Comparison of ENCODE assay signal across 10 cellular contexts in the genomic region with DNA sequence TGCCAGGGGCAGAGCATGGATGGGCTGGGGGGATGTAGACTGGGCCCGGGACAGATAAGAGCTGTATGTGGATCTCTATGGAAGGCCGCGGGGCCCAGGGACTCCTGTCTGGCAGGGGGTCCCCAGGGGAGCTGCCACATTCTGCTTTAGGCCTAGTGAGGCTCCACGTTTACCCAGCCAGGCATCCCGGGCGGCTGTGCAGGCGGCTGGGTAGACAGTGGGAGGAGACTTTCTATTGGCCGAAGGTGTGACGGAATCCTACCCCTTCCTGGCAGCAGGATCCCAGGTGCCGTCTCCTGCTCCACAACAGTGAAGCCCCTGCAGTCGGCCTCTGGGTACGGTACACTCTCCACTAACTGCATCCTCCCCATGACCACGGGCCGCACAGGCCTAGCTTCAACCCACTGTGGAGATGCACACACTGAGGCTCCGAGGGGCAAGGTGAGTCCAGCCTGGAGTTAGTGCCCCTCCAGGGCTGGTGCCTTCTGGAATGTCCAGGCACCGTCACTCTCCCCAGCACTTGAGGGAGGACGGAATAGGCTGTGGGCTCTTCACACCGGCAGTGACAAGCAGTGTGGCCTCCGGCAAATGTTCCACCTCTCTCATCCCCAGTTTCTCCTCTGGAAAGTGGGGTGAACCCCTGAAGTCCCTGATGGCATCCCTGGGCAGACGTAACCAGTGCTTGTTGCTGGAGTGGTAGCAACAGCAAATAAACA. TPM values are rescaled to one million over a fixed set of nuclear protein-coding genes. Genes with fewer than 3 reads are reported as not detected.
DNase-seq lines count a peak whose midpoint lies in the region; ATAC-seq and TF ChIP-seq lines count a peak whose summit lies in the region.
"Had no signal": no experiment of that assay in that cellular context is flagged by ENCODE, and none has a peak within 500 bp of the region (broad histone marks: within the 10 kb centered on the region; RNA-seq: fewer than 3 reads in every experiment).

No MANE protein-coding gene starts in this region.

- H3K4me3 ChIP-seq in colonic mucosa: no peak overlapping the region
- no peak overlapping the region for H3K4me3 ChIP-seq in lower leg skin (ENCODE audit: low read depth, poor library complexity, severe bottlenecking)
- no peak overlapping the region for H3K4me3 ChIP-seq in upper lobe of right lung

- H3K27me3 Mint-ChIP-seq in activated T-cell treated with anti-CD3 and anti-CD28 coated beads, Interleukin-2, amount 50 U/mL, for 24 hours: no peaks in the 10 kb centered on the region
- H3K27me3 Mint-ChIP-seq: activated T-helper 17 cell treated with anti-CD3 and anti-CD28 coated beads, Interleukin-2, amount 50 U/mL, for 72 hours had no signal

- H3K36me3 Mint-ChIP-seq in activated T-cell treated with anti-CD3 and anti-CD28 coated beads, Interleukin-2, amount 50 U/mL, for 24 hours (ENCODE audit: low read depth): peaks cover 17% of the 10 kb centered on the region

- peak; percentile 25 for DNase-seq in activated T-cell treated with anti-CD3 and anti-CD28 coated beads, Interleukin-2, amount 50 U/mL, for 24 hours
- no peak for DNase-seq in activated T-cell treated with anti-CD3 and anti-CD28 coated beads for 4 hours
- peak; percentile 15 for DNase-seq in colonic mucosa
- DNase-seq in lower leg skin (ENCODE audit: low spot score in 2 of 2): peak; percentile 14 to 87
- DNase-seq in upper lobe of right lung: peak; percentile 55
- no peak for DNase-seq in DMS 273 treated with DMSO at 0.1 percent for 48 hours (lab: John Stamatoyannopoulos, UW)
- DNase-seq: mesendoderm had no signal

- H3K36me3 ChIP-seq in colonic mucosa (no peaks in the 10 kb centered on the region), upper lobe of right lung (peaks cover 17% of the 10 kb centered on the region)

- TF ChIP-seq CTCF in colonic mucosa (IDR thresholded peaks at IDR 0.05) (no peak), lower leg skin (IDR thresholded peaks at IDR 0.05) (no peak), upper lobe of right lung (IDR thresholded peaks at IDR 0.05) (no peak)

- no peak for TF ChIP-seq POLR2A in lower leg skin (IDR thresholded peaks at IDR 0.05)

- H3K4me1 Mint-ChIP-seq in activated T-cell treated with anti-CD3 and anti-CD28 coated beads, Interleukin-2, amount 50 U/mL, for 24 hours (ENCODE audit: low read depth): peaks cover 22% of the 10 kb centered on the region

- H3K27ac ChIP-seq in colonic mucosa: no peak overlapping the region
- no peak overlapping the region for H3K27ac ChIP-seq in upper lobe of right lung

- H3K9me3 Mint-ChIP-seq in activated T-cell treated with anti-CD3 and anti-CD28 coated beads, Interleukin-2, amount 50 U/mL, for 24 hours: no peaks in the 10 kb centered on the region
- H3K9me3 Mint-ChIP-seq: activated T-helper 17 cell treated with anti-CD3 and anti-CD28 coated beads, Interleukin-2, amount 50 U/mL, for 72 hours had no signal

- H3K9ac ChIP-seq in colonic mucosa (ENCODE audit: low read depth in 2 of 2, low read length in 2 of 2): no peak overlapping the region

- intact Hi-C loops in colonic mucosa (cut with DNase I) (loop anchor here (5.0 kb wide), 1 partner anchor 520 kb away; no protein-coding TSS in a partner anchor), lower leg skin (cut with DNase I; ENCODE audit: low total_unique reads) (loop anchor here (10.0 kb wide), 1 partner anchor 448 kb away; no protein-coding TSS in a partner anchor), upper lobe of right lung (cut with DNase I) (loop anchor here (10.0 kb wide), 2 partner anchors 428 to 528 kb away; no protein-coding TSS in a partner anchor)

- no peak overlapping the region for H3K4me3 Mint-ChIP-seq in activated T-cell treated with anti-CD3 and anti-CD28 coated beads, Interleukin-2, amount 50 U/mL, for 24 hours

- H3K27ac Mint-ChIP-seq in activated T-cell treated with anti-CD3 and anti-CD28 coated beads, Interleukin-2, amount 50 U/mL, for 24 hours: no peak overlapping the region

- 83 to 85% methylated on average over 20 of the region's 20 CpGs for WGBS in lower leg skin, 2 donors

- no peaks in the 10 kb centered on the region for H3K27me3 ChIP-seq in colonic mucosa
- H3K27me3 ChIP-seq in upper lobe of right lung: no peaks in the 10 kb centered on the region

- H3K9me3 ChIP-seq in colonic mucosa (no peaks in the 10 kb centered on the region), upper lobe of right lung (no peaks in the 10 kb centered on the region)

- no peak for ATAC-seq in upper lobe of right lung
- no peak for ATAC-seq in GM18520 (IDR thresholded peaks at IDR 0.05; ENCODE audit: unreplicated experiment)
- no peak for ATAC-seq in GM19395 (IDR thresholded peaks at IDR 0.05; ENCODE audit: unreplicated experiment)

- H3K4me1 ChIP-seq in colonic mucosa (no peaks in the 10 kb centered on the region), upper lobe of right lung (no peaks in the 10 kb centered on the region)

RNA-seq across cellular contexts. Expression of a gene that starts 36.8 kb away (rescaled TPM):
- total RNA-seq in colonic mucosa (1 to 10 TPM; 2.7 to 3.4 TPM), lower leg skin (under 1 TPM in 1 of 4 donors, not detected in 3; 0.19 TPM), upper lobe of right lung (2.7 TPM)

RNA-seq across cellular contexts. Expression of a gene that starts 52.8 kb away (rescaled TPM):
- total RNA-seq in colonic mucosa: 10 to 100 TPM; 13.0 to 26.1 TPM
- total RNA-seq in lower leg skin: 10 to 100 TPM in 3 of 4 donors, 1 to 10 TPM in 1; 4.3 to 22.1 (median 11.8) TPM
- 49.1 TPM for total RNA-seq in upper lobe of right lung

Comparison
In these comparisons a context has a peak if more than half of its experiments do, and no peak if none do; other contexts are left out.
1. DNase-seq: peak in activated T-cell treated with anti-CD3 and anti-CD28 coated beads, Interleukin-2, amount 50 U/mL, for 24 hours (single experiment), colonic mucosa (single experiment), lower leg skin (2 of 2) and upper lobe of right lung (single experiment); none in activated T-cell treated with anti-CD3 and anti-CD28 coated beads for 4 hours (single experiment) and DMS 273 treated with DMSO at 0.1 percent for 48 hours (single experiment).